Comparison of ENCODE assay signal across 1 cellular context in genomic region chr20:17825251-17825691, GRCh38.
A peak's percentile ranks its signal among the peaks of the same experiment; 100 is the strongest.
TF ChIP-seq lines count a peak whose summit lies in the region.

No MANE protein-coding gene starts in this region.

TF ChIP-seq in HepG2, 621 proteins besides CTCF, POLR2A, EP300 and RAD21 (continued from another document and continues in another):
- TF ChIP-seq SKIL (CRISPR knock-in tag; IDR thresholded peaks at IDR 0.05; ENCODE audit: borderline replicate concordance) (peak; percentile 64; the same call in 1 of the 2 replicates), ZNF607 (CRISPR knock-in tag; IDR thresholded peaks at IDR 0.05; ENCODE audit: borderline replicate concordance) (no peak), XRCC5 (optimal IDR thresholded peaks at IDR 0.05; ENCODE audit: low read length) (no peak), ZNF3 (CRISPR knock-in tag; IDR thresholded peaks at IDR 0.05) (no peak), RXRB (CRISPR knock-in tag; IDR thresholded peaks at IDR 0.05; ENCODE audit: borderline replicate concordance) (peak; percentile 58; the same call in 1 of the 2 replicates), CCDC6 (CRISPR knock-in tag; IDR thresholded peaks at IDR 0.05) (0 out of 2 replicates have a peak, but pooled peaks have one; percentile 30), BRF2 (CRISPR knock-in tag; IDR thresholded peaks at IDR 0.05) (no peak), ELF4 (CRISPR knock-in tag; IDR thresholded peaks at IDR 0.05; ENCODE audit: borderline replicate concordance) (no peak), ZNF256 (CRISPR knock-in tag; conservative IDR thresholded peaks at IDR 0.05) (no peak), ZMYM4 (CRISPR knock-in tag; IDR thresholded peaks at IDR 0.05) (peak; percentile 27; the same call in 1 of the 2 replicates), ZNF879 (CRISPR knock-in tag; IDR thresholded peaks at IDR 0.05) (no peak), ERF (CRISPR knock-in tag; IDR thresholded peaks at IDR 0.05) (peak; percentile 62; the same call in 1 of the 2 replicates), ATM (IDR thresholded peaks at IDR 0.05; ENCODE audit: borderline replicate concordance) (no peak), NR2F6 (IDR thresholded peaks at IDR 0.05) (peak; percentile 23; the same call in 1 of the 2 replicates), NR2F6 (CRISPR knock-in tag; IDR thresholded peaks at IDR 0.05) (peak; percentile 7; the same call in 1 of the 2 replicates), HHEX (CRISPR knock-in tag; IDR thresholded peaks at IDR 0.05) (no peak), GATAD2A (CRISPR knock-in tag; IDR thresholded peaks at IDR 0.05) (peak; percentile 60), PPARG (CRISPR knock-in tag; conservative IDR thresholded peaks at IDR 0.05) (0 out of 2 replicates have a peak, but pooled peaks have one; percentile 27), ZNF83 (CRISPR knock-in tag; IDR thresholded peaks at IDR 0.05; ENCODE audit: borderline replicate concordance) (no peak), MTF2 (CRISPR knock-in tag; IDR thresholded peaks at IDR 0.05; ENCODE audit: borderline replicate concordance) (no peak), ATF7-NPFF (CRISPR knock-in tag; IDR thresholded peaks at IDR 0.05; ENCODE audit: low read depth) (no peak), SALL1 (CRISPR knock-in tag; IDR thresholded peaks at IDR 0.05) (peak; percentile 57; the same call in 1 of the 2 replicates), RARA (CRISPR knock-in tag; IDR thresholded peaks at IDR 0.05) (peak; percentile 82), ZSCAN20 (CRISPR knock-in tag; IDR thresholded peaks at IDR 0.05; ENCODE audit: borderline replicate concordance) (no peak), ZNF333 (CRISPR knock-in tag; IDR thresholded peaks at IDR 0.05; ENCODE audit: borderline replicate concordance) (no peak), GABPA (IDR thresholded peaks at IDR 0.05; ENCODE audit: low read depth, low read length) (peak; percentile 36; the same call in 1 of the 2 replicates), GABPA (CRISPR knock-in tag; IDR thresholded peaks at IDR 0.05; ENCODE audit: low read depth) (peak; percentile 88), NCOA2 (CRISPR knock-in tag; IDR thresholded peaks at IDR 0.05) (no peak), ZBTB7A (CRISPR knock-in tag; IDR thresholded peaks at IDR 0.05) (no peak), SKI (IDR thresholded peaks at IDR 0.05; ENCODE audit: partially characterized antibody) (peak; percentile 22), ZNF34 (CRISPR knock-in tag; IDR thresholded peaks at IDR 0.05; ENCODE audit: borderline replicate concordance) (no peak), KDM5A (IDR thresholded peaks at IDR 0.05; ENCODE audit: borderline replicate concordance, low read length) (no peak), CENPT (CRISPR knock-in tag; IDR thresholded peaks at IDR 0.05; ENCODE audit: low read depth) (no peak), BRD4 (CRISPR knock-in tag; IDR thresholded peaks at IDR 0.05) (0 out of 2 replicates have a peak, but pooled peaks have one; percentile 32), KLF6 (CRISPR knock-in tag; IDR thresholded peaks at IDR 0.05) (0 out of 2 replicates have a peak, but pooled peaks have one; percentile 19), XBP1 (CRISPR knock-in tag; IDR thresholded peaks at IDR 0.05) (no peak), HDAC2 (CRISPR knock-in tag; IDR thresholded peaks at IDR 0.05) (no peak), HNF1B (CRISPR knock-in tag; IDR thresholded peaks at IDR 0.05) (no peak), TEAD2 (CRISPR knock-in tag; IDR thresholded peaks at IDR 0.05) (no peak), RBFOX2 (IDR thresholded peaks at IDR 0.05; ENCODE audit: low read depth, low read length) (no peak), RBM39 (IDR thresholded peaks at IDR 0.05; ENCODE audit: low read depth, low read length, poor library complexity, severe bottlenecking) (no peak), ZBTB44 (CRISPR knock-in tag; IDR thresholded peaks at IDR 0.05) (no peak), THAP11 (CRISPR knock-in tag; IDR thresholded peaks at IDR 0.05) (peak; percentile 29; the same call in 1 of the 2 replicates), YY1 (IDR thresholded peaks at IDR 0.05; ENCODE audit: insufficient read depth, insufficient replicate concordance, low read depth, low read length) (peak; percentile 13), ZNF614 (CRISPR knock-in tag; IDR thresholded peaks at IDR 0.05; ENCODE audit: borderline replicate concordance) (peak; percentile 19; the same call in 1 of the 2 replicates), CEBPZ (IDR thresholded peaks at IDR 0.05; ENCODE audit: low read length) (no peak), ZNF431 (CRISPR knock-in tag; IDR thresholded peaks at IDR 0.05; ENCODE audit: borderline replicate concordance, low read depth) (no peak), LBX2 (CRISPR knock-in tag; IDR thresholded peaks at IDR 0.05; ENCODE audit: borderline replicate concordance) (no peak), ZNF280D (CRISPR knock-in tag; IDR thresholded peaks at IDR 0.05) (no peak), ELF3 (CRISPR knock-in tag; IDR thresholded peaks at IDR 0.05) (peak; percentile 56; the same call in 1 of the 2 replicates), ZFP37 (CRISPR knock-in tag; IDR thresholded peaks at IDR 0.05; ENCODE audit: borderline replicate concordance) (no peak), SMAD1 (CRISPR knock-in tag; IDR thresholded peaks at IDR 0.05; ENCODE audit: borderline replicate concordance, low read depth) (no peak), DNMT1 (CRISPR knock-in tag; IDR thresholded peaks at IDR 0.05) (0 out of 2 replicates have a peak, but pooled peaks have one; percentile 29), HNF4A (CRISPR knock-in tag; IDR thresholded peaks at IDR 0.05) (peak; percentile 68), ZBTB14 (CRISPR knock-in tag; IDR thresholded peaks at IDR 0.05) (no peak)
